Comparison of ENCODE assay signal across 12 cellular contexts in genomic region chr20:37734228-37734980, GRCh38. TPM values are rescaled to one million over a fixed set of nuclear protein-coding genes. Genes with fewer than 3 reads are reported as not detected.
A peak's percentile ranks its signal among the peaks of the same experiment; 100 is the strongest.
DNase-seq lines count a peak whose midpoint lies in the region; ATAC-seq, FAIRE-seq and TF ChIP-seq lines count a peak whose summit lies in the region.
"Had no signal": no experiment of that assay in that cellular context is flagged by ENCODE, and none has a peak within 500 bp of the region (broad histone marks: within the 10 kb centered on the region; RNA-seq: fewer than 3 reads in every experiment).

No MANE protein-coding gene starts in this region.

- intact Hi-C loops in gastrocnemius medialis (cut with DNase I; ENCODE audit: low total_unique reads): no loop called here

- no peaks in the 10 kb centered on the region for H3K27me3 Mint-ChIP-seq in astrocyte (ENCODE audit: low read depth, unreplicated experiment)

- no peak for FAIRE-seq in astrocyte (lab: Jason Lieb, UNC)

- peaks cover 3% of the 10 kb centered on the region for H3K79me2 ChIP-seq in astrocyte (ENCODE audit: insufficient read depth, low read length)

- peaks cover 23% of the 10 kb centered on the region for H3K4me1 Mint-ChIP-seq in astrocyte (ENCODE audit: low read depth, unreplicated experiment)

- H3K36me3 Mint-ChIP-seq in astrocyte (ENCODE audit: low read depth, unreplicated experiment): peaks cover 13% of the 10 kb centered on the region

- H3K27me3 ChIP-seq in astrocyte (ENCODE audit: insufficient read depth, low read length): no peaks in the 10 kb centered on the region
- H3K27me3 ChIP-seq in gastrocnemius medialis: no peaks in the 10 kb centered on the region

- no peak overlapping the region for H2AFZ ChIP-seq in astrocyte (ENCODE audit: low read depth, low read length)

- H3K9ac ChIP-seq in astrocyte (ENCODE audit: low read length): no peak overlapping the region

- H3K4me1 ChIP-seq in astrocyte (ENCODE audit: insufficient read depth, low read length) (peaks cover 8% of the 10 kb centered on the region), gastrocnemius medialis (peaks cover 39 to 42% of the 10 kb centered on the region in 2 donors)

- H3K36me3 ChIP-seq in astrocyte (ENCODE audit: insufficient read depth, low read length) (peaks cover 12% of the 10 kb centered on the region), gastrocnemius medialis (peaks cover 0 to 33% of the 10 kb centered on the region in 2 donors)

- H3K4me3 ChIP-seq in astrocyte (ENCODE audit: insufficient read depth, low read depth, low read length) (no peak overlapping the region), gastrocnemius medialis (no peak overlapping the region)

- H3K27ac ChIP-seq in astrocyte (ENCODE audit: low read depth, low read length) (no peak overlapping the region), gastrocnemius medialis (no peak overlapping the region)

- H3K27ac Mint-ChIP-seq in astrocyte (ENCODE audit: unreplicated experiment): peak overlapping the region; percentile 31

- DNase-seq in NCI-H1105 treated with DMSO at 0.1 percent for 48 hours (lab: John Stamatoyannopoulos, UW): peak; percentile 4
- DNase-seq in NCI-H1105 (lab: John Stamatoyannopoulos, UW): no peak
- DNase-seq in LHCN-M2 (ENCODE audit: low read depth): peak; percentile 89
- DNase-seq in astrocyte (ENCODE audit: low read depth): peak; percentile 73
- peak; percentile 64 for DNase-seq in myocyte (ENCODE audit: low read depth)
- no peak for DNase-seq in gastrocnemius medialis
- DNase-seq: 8988T; effector CD8-positive, alpha-beta T cell; NCI-H1930; RPMI8226 had no signal

- no peak for ATAC-seq in HG03354 (IDR thresholded peaks at IDR 0.05; ENCODE audit: poor library complexity, severe bottlenecking, unreplicated experiment)
- no peak for ATAC-seq in GM18517 (IDR thresholded peaks at IDR 0.05; ENCODE audit: unreplicated experiment)
- ATAC-seq in gastrocnemius medialis: no peak

- H3K4me2 ChIP-seq in astrocyte (ENCODE audit: low read length): peak overlapping the region; percentile 17

- H3K9me3 ChIP-seq in astrocyte (ENCODE audit: insufficient read depth, low read depth, low read length) (no peaks in the 10 kb centered on the region), gastrocnemius medialis (no peaks in the 10 kb centered on the region)

- H3K4me3 Mint-ChIP-seq in astrocyte (ENCODE audit: unreplicated experiment): no peak overlapping the region

- TF ChIP-seq CTCF in astrocyte (IDR thresholded peaks at IDR 0.05; ENCODE audit: insufficient read depth, low read depth, low read length) (no peak), gastrocnemius medialis (IDR thresholded peaks at IDR 0.05 in 4 of 5, conservative IDR thresholded peaks at IDR 0.05 in 1 of 5) (no peak)

- H4K20me1 ChIP-seq in astrocyte (ENCODE audit: insufficient read depth, low read length): peaks cover 51% of the 10 kb centered on the region

- no peak for TF ChIP-seq POLR2A in gastrocnemius medialis (IDR thresholded peaks at IDR 0.05)

- no peaks in the 10 kb centered on the region for H3K9me3 Mint-ChIP-seq in astrocyte (ENCODE audit: unreplicated experiment)

- in situ Hi-C loops in gastrocnemius medialis (cut with MboI; ENCODE audit: low sequenced_read_pairs in 4 of 4): no loop called here

RNA-seq across cellular contexts. Expression of gene CTNNBL1, which starts 40.6 kb away (rescaled TPM):
- total RNA-seq in LHCN-M2 (2014; rRNA removed) (33.6 and 41.7 TPM in 2 replicates), astrocyte (59.6 and 67.0 TPM in 2 replicates), myocyte (27.8 and 30.4 TPM in 2 replicates), gastrocnemius medialis (10 to 100 TPM; 23.1 to 35.4 (median 30.3) TPM)
- polyA plus RNA-seq in LHCN-M2 (2012): 59.1 TPM
- polyA plus RNA-seq in myocyte (2012): 48.3 TPM

Comparison
In these comparisons a context has a peak if more than half of its experiments do, and no peak if none do; other contexts are left out.
1. DNase-seq: peak in NCI-H1105 treated with DMSO at 0.1 percent for 48 hours (single experiment), LHCN-M2 (single experiment), astrocyte (single experiment) and myocyte (single experiment); none in NCI-H1105 (single experiment) and gastrocnemius medialis (0 of 2).